Comparison of ENCODE assay signal across 1 cellular context in the genomic region with DNA sequence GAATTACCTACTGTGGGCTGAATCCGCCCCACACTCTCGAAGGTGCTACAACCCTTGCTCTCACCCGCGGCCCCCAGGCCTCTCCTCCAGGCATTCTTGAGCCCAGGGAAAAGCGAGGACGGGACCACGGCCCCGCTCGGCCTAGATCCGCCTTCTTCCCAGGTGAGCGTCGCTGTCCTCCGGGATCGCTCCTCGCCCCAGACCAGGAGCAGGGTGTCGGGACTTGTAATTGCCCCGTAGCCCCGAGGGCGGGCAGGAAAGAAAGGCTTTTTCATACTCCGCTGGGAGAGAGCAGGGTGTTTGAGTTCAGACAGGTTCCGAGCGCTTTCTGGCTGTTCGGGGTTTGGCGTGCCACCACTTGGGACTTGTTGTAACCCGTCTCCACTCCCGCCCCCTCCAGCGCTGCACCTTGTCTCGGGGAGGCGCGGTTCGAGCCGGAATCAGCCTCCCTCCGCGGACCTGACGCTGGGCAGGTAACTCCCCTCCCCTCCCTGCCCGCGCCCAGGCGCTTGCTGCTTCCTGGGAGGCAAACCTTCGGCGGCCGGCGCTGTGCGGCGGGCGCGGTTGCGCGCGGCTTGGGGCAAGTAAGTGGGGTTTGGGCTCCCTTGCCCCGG.
TF ChIP-seq lines count a peak whose summit lies in the region.

Gene FAM83B, plus strand, starts transcription at position 529 of the 614 bp plus-strand sequence. CDS start 23,476 bp downstream, outside the sequence.

TF ChIP-seq in H1, 55 proteins besides CTCF, POLR2A, EP300 and RAD21:
- no peak for TF ChIP-seq ATF3 (IDR thresholded peaks at IDR 0.05; ENCODE audit: insufficient read depth, low read depth, low read length)
- no peak for TF ChIP-seq TCF12 (IDR thresholded peaks at IDR 0.05; ENCODE audit: low read depth, low read length)
- TF ChIP-seq YY1 (IDR thresholded peaks at IDR 0.05; ENCODE audit: low read depth, low read length) = no peak
- TF ChIP-seq CHD1 (IDR thresholded peaks at IDR 0.05; ENCODE audit: low read depth, low read length) = no peak
- no peak for TF ChIP-seq SRF (IDR thresholded peaks at IDR 0.05; ENCODE audit: low read depth, low read length)
- TF ChIP-seq ATF2 (IDR thresholded peaks at IDR 0.05; ENCODE audit: low read length) = no peak
- no peak for TF ChIP-seq KDM5A (IDR thresholded peaks at IDR 0.05; ENCODE audit: low read length)
- TF ChIP-seq CBX5 (IDR thresholded peaks at IDR 0.05; ENCODE audit: low read depth, low read length) = no peak
- no peak for TF ChIP-seq SIX5 (IDR thresholded peaks at IDR 0.05; ENCODE audit: low read depth, low read length)
- TF ChIP-seq POU5F1 (IDR thresholded peaks at IDR 0.05; ENCODE audit: low read depth, low read length) = no peak
- TF ChIP-seq, protein P1, sequence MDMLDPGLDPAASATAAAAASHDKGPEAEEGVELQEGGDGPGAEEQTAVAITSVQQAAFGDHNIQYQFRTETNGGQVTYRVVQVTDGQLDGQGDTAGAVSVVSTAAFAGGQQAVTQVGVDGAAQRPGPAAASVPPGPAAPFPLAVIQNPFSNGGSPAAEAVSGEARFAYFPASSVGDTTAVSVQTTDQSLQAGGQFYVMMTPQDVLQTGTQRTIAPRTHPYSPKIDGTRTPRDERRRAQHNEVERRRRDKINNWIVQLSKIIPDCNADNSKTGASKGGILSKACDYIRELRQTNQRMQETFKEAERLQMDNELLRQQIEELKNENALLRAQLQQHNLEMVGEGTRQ (IDR thresholded peaks at IDR 0.05; ENCODE audit: low read length) = no peak
- TF ChIP-seq, protein P2, sequence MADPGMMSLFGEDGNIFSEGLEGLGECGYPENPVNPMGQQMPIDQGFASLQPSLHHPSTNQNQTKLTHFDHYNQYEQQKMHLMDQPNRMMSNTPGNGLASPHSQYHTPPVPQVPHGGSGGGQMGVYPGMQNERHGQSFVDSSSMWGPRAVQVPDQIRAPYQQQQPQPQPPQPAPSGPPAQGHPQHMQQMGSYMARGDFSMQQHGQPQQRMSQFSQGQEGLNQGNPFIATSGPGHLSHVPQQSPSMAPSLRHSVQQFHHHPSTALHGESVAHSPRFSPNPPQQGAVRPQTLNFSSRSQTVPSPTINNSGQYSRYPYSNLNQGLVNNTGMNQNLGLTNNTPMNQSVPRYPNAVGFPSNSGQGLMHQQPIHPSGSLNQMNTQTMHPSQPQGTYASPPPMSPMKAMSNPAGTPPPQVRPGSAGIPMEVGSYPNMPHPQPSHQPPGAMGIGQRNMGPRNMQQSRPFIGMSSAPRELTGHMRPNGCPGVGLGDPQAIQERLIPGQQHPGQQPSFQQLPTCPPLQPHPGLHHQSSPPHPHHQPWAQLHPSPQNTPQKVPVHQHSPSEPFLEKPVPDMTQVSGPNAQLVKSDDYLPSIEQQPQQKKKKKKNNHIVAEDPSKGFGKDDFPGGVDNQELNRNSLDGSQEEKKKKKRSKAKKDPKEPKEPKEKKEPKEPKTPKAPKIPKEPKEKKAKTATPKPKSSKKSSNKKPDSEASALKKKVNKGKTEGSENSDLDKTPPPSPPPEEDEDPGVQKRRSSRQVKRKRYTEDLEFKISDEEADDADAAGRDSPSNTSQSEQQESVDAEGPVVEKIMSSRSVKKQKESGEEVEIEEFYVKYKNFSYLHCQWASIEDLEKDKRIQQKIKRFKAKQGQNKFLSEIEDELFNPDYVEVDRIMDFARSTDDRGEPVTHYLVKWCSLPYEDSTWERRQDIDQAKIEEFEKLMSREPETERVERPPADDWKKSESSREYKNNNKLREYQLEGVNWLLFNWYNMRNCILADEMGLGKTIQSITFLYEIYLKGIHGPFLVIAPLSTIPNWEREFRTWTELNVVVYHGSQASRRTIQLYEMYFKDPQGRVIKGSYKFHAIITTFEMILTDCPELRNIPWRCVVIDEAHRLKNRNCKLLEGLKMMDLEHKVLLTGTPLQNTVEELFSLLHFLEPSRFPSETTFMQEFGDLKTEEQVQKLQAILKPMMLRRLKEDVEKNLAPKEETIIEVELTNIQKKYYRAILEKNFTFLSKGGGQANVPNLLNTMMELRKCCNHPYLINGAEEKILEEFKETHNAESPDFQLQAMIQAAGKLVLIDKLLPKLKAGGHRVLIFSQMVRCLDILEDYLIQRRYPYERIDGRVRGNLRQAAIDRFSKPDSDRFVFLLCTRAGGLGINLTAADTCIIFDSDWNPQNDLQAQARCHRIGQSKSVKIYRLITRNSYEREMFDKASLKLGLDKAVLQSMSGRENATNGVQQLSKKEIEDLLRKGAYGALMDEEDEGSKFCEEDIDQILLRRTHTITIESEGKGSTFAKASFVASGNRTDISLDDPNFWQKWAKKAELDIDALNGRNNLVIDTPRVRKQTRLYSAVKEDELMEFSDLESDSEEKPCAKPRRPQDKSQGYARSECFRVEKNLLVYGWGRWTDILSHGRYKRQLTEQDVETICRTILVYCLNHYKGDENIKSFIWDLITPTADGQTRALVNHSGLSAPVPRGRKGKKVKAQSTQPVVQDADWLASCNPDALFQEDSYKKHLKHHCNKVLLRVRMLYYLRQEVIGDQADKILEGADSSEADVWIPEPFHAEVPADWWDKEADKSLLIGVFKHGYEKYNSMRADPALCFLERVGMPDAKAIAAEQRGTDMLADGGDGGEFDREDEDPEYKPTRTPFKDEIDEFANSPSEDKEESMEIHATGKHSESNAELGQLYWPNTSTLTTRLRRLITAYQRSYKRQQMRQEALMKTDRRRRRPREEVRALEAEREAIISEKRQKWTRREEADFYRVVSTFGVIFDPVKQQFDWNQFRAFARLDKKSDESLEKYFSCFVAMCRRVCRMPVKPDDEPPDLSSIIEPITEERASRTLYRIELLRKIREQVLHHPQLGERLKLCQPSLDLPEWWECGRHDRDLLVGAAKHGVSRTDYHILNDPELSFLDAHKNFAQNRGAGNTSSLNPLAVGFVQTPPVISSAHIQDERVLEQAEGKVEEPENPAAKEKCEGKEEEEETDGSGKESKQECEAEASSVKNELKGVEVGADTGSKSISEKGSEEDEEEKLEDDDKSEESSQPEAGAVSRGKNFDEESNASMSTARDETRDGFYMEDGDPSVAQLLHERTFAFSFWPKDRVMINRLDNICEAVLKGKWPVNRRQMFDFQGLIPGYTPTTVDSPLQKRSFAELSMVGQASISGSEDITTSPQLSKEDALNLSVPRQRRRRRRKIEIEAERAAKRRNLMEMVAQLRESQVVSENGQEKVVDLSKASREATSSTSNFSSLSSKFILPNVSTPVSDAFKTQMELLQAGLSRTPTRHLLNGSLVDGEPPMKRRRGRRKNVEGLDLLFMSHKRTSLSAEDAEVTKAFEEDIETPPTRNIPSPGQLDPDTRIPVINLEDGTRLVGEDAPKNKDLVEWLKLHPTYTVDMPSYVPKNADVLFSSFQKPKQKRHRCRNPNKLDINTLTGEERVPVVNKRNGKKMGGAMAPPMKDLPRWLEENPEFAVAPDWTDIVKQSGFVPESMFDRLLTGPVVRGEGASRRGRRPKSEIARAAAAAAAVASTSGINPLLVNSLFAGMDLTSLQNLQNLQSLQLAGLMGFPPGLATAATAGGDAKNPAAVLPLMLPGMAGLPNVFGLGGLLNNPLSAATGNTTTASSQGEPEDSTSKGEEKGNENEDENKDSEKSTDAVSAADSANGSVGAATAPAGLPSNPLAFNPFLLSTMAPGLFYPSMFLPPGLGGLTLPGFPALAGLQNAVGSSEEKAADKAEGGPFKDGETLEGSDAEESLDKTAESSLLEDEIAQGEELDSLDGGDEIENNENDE (IDR thresholded peaks at IDR 0.05; ENCODE audit: insufficient replicate concordance, low read length) = no peak
- TF ChIP-seq BRCA1 (IDR thresholded peaks at IDR 0.05; ENCODE audit: low read depth, low read length) = no peak
- TF ChIP-seq RBBP5 (IDR thresholded peaks at IDR 0.05; ENCODE audit: borderline replicate concordance, low read depth, low read length) = peak; percentile 87; the same call in 1 of the 2 replicates
- TF ChIP-seq KDM4A (IDR thresholded peaks at IDR 0.05; ENCODE audit: low read depth, low read length, severe bottlenecking) = peak; percentile 99
- TF ChIP-seq ZNF274 (IDR thresholded peaks at IDR 0.05; ENCODE audit: borderline replicate concordance, extremely low read depth, low read length) = no peak
- peak; percentile 19; the same call in 1 of the 2 replicates for TF ChIP-seq PHF8 (conservative IDR thresholded peaks at IDR 0.05; ENCODE audit: low read depth, low read length)
- TF ChIP-seq SIRT6 (IDR thresholded peaks at IDR 0.05; ENCODE audit: low read length) = no peak
- no peak for TF ChIP-seq RNF2 (IDR thresholded peaks at IDR 0.05; ENCODE audit: borderline replicate concordance, low read depth, low read length, missing control alignments, poor library complexity, severe bottlenecking)
- no peak for TF ChIP-seq CEBPB (IDR thresholded peaks at IDR 0.05; ENCODE audit: low read depth, low read length)
- TF ChIP-seq ASH2L (IDR thresholded peaks at IDR 0.05; ENCODE audit: low read length) = no peak
- TF ChIP-seq TBP (IDR thresholded peaks at IDR 0.05; ENCODE audit: low read depth, low read length) = peak; percentile 57; the same call in 1 of the 2 replicates
- no peak for TF ChIP-seq GTF2F1 (IDR thresholded peaks at IDR 0.05; ENCODE audit: borderline replicate concordance, low read depth, low read length)
- TF ChIP-seq EZH2 (IDR thresholded peaks at IDR 0.05; ENCODE audit: low read depth, low read length, severe bottlenecking) = no peak
- TF ChIP-seq JUN (IDR thresholded peaks at IDR 0.05; ENCODE audit: low read depth, low read length) = no peak
- no peak for TF ChIP-seq POLR2AphosphoS5 (IDR thresholded peaks at IDR 0.05; ENCODE audit: low read depth, low read length)
- peak; percentile 45; the same call in 1 of the 2 replicates for TF ChIP-seq TAF1 (IDR thresholded peaks at IDR 0.05; ENCODE audit: low read depth, low read length)
- TF ChIP-seq, protein P3, sequence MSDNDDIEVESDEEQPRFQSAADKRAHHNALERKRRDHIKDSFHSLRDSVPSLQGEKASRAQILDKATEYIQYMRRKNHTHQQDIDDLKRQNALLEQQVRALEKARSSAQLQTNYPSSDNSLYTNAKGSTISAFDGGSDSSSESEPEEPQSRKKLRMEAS (IDR thresholded peaks at IDR 0.05) = peak; percentile 42; the same call in 1 of the 2 replicates
- no peak for TF ChIP-seq MAFK (IDR thresholded peaks at IDR 0.05; ENCODE audit: low read depth, low read length)
- no peak for TF ChIP-seq NANOG (IDR thresholded peaks at IDR 0.05; ENCODE audit: insufficient read depth, low read depth, low read length, poor library complexity, severe bottlenecking)
TF ChIP-seq in H1: peak in this region for 6.
